1 cellular context compared by ENCODE assay signal in genomic region chr1:230077436-230078221, GRCh38.
TF ChIP-seq lines count a peak whose summit lies in the region.

No MANE protein-coding gene starts in this region.

TF ChIP-seq in SK-N-SH treated with all-trans-retinoic acid at 6 μM for 48 hours, 23 proteins besides CTCF, POLR2A, EP300 and RAD21 (continued from another document):
- TF ChIP-seq ZC3H10 (CRISPR knock-in tag; IDR thresholded peaks at IDR 0.05) = no peak
